1 cellular context compared by ENCODE assay signal in the genomic region with DNA sequence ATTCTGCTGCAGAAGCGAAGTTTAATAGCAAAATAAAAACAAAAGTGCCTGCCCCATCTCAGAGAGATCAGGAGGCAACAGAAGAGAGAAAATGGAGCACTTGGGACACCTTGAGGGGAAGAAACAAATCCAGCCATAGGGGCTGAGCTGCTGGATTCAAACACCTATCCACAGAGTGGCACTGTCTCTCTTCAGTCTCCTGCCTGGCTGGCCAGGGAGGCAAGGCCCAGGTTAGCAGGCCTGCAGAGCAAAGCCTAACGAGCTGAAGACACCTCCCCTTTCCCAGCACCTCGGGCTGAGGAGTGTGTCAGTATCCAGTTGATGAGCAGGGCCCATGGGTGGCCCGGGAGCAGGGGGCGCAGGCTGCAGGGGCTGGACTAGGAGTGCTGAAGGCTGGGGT.
TF ChIP-seq lines count a peak whose summit lies in the region.

No MANE protein-coding gene starts in this region.

TF ChIP-seq in HepG2, 621 proteins besides CTCF, POLR2A, EP300 and RAD21:
- TF ChIP-seq, protein P1, sequence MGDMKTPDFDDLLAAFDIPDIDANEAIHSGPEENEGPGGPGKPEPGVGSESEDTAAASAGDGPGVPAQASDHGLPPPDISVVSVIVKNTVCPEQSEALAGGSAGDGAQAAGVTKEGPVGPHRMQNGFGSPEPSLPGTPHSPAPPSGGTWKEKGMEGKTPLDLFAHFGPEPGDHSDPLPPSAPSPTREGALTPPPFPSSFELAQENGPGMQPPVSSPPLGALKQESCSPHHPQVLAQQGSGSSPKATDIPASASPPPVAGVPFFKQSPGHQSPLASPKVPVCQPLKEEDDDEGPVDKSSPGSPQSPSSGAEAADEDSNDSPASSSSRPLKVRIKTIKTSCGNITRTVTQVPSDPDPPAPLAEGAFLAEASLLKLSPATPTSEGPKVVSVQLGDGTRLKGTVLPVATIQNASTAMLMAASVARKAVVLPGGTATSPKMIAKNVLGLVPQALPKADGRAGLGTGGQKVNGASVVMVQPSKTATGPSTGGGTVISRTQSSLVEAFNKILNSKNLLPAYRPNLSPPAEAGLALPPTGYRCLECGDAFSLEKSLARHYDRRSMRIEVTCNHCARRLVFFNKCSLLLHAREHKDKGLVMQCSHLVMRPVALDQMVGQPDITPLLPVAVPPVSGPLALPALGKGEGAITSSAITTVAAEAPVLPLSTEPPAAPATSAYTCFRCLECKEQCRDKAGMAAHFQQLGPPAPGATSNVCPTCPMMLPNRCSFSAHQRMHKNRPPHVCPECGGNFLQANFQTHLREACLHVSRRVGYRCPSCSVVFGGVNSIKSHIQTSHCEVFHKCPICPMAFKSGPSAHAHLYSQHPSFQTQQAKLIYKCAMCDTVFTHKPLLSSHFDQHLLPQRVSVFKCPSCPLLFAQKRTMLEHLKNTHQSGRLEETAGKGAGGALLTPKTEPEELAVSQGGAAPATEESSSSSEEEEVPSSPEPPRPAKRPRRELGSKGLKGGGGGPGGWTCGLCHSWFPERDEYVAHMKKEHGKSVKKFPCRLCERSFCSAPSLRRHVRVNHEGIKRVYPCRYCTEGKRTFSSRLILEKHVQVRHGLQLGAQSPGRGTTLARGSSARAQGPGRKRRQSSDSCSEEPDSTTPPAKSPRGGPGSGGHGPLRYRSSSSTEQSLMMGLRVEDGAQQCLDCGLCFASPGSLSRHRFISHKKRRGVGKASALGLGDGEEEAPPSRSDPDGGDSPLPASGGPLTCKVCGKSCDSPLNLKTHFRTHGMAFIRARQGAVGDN (CRISPR knock-in tag; IDR thresholded peaks at IDR 0.05), result peak; percentile 16; the same call in 1 of the 2 replicates
- TF ChIP-seq STAG1 (CRISPR knock-in tag; IDR thresholded peaks at IDR 0.05), result peak; percentile 62
- TF ChIP-seq, protein P2, sequence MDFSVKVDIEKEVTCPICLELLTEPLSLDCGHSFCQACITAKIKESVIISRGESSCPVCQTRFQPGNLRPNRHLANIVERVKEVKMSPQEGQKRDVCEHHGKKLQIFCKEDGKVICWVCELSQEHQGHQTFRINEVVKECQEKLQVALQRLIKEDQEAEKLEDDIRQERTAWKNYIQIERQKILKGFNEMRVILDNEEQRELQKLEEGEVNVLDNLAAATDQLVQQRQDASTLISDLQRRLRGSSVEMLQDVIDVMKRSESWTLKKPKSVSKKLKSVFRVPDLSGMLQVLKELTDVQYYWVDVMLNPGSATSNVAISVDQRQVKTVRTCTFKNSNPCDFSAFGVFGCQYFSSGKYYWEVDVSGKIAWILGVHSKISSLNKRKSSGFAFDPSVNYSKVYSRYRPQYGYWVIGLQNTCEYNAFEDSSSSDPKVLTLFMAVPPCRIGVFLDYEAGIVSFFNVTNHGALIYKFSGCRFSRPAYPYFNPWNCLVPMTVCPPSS (IDR thresholded peaks at IDR 0.05), result no peak
- no peak for TF ChIP-seq JDP2 (CRISPR knock-in tag; IDR thresholded peaks at IDR 0.05; ENCODE audit: borderline replicate concordance)
- TF ChIP-seq, protein P3, sequence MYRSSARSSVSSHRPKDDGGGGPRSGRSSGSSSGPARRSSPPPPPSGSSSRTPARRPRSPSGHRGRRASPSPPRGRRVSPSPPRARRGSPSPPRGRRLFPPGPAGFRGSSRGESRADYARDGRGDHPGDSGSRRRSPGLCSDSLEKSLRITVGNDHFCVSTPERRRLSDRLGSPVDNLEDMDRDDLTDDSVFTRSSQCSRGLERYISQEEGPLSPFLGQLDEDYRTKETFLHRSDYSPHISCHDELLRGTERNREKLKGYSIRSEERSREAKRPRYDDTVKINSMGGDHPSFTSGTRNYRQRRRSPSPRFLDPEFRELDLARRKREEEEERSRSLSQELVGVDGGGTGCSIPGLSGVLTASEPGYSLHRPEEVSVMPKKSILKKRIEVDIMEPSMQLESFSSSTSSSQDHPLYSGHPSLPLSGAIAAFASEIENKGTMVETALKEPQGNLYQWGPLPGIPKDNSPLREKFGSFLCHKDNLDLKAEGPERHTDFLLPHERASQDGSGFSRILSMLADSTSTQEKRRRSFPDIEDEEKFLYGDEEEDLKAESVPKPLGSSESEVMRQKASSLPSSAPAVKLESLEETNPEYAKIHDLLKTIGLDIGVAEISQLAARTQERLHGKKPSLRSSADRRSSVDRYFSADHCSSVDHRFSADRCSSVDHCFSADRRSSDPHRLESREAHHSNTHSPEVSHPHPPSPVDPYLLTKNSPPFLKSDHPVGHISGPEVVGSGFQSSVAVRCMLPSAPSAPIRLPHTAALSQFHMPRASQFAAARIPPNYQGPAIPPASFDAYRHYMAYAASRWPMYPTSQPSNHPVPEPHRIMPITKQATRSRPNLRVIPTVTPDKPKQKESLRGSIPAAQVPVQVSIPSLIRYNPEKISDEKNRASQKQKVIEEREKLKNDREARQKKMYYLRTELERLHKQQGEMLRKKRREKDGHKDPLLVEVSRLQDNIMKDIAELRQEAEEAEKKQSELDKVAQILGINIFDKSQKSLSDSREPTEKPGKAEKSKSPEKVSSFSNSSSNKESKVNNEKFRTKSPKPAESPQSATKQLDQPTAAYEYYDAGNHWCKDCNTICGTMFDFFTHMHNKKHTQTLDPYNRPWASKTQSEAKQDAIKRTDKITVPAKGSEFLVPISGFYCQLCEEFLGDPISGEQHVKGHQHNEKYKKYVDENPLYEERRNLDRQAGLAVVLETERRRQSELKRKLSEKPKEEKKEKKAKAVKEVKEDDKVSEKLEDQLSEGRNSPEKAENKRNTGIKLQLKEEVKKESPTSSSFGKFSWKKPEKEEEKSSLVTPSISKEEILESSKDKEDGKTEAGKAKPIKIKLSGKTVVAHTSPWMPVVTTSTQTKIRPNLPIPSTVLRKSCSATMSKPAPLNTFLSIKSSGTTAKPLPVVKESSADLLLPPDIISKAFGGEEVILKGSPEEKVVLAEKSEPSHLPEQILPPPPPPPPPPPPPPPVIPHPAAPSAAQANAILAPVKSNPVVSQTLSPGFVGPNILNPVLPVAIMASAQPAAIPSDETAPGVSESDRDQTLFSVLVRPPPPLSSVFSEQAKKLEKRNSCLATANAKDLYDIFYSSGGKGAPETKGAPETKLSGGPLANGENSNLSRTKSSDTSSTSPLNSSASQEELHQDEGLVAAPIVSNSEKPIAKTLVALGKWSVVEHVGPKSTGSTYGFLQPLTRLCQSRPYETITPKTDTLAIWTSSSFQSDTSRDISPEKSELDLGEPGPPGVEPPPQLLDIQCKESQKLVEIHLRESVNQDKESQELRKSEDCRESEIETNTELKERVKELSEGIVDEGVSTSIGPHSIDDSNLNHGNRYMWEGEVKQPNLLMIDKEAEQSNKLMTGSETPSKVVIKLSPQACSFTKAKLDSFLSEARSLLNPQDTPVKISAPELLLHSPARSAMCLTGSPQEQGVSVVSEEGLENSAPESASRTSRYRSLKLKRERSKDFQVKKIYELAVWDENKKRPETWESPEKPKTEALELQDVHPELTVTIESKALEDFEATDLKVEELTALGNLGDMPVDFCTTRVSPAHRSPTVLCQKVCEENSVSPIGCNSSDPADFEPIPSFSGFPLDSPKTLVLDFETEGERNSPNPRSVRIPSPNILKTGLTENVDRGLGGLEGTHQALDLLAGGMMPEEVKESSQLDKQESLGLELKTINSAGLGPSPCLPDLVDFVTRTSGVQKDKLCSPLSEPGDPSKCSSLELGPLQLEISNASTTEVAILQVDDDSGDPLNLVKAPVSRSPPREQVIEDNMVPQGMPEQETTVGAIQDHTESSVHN (CRISPR knock-in tag; IDR thresholded peaks at IDR 0.05), result 0 out of 2 replicates have a peak, but pooled peaks have one; percentile 59
